Comparison of ENCODE assay signal across 16 cellular contexts in the genomic region with DNA sequence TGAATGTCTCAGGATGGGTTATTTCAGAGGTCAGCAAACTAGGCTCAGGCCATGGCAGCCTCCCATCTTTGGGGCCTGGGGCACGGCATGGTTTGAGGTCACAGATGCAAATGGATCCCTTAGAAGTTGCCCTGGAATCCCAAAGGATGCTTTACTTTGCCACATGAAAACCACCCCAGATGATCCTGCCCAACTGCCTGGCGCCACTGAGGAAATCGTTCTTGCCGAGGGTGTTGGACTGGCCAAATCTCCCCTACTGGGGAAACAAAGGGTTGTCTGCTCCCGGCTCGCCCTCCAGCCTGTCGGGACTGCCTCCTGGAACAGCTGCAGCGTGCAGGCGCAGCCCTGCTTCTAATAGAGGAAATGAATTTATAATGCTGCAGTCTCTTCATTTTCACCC.
DNase-seq lines count a peak whose midpoint lies in the region; ATAC-seq and TF ChIP-seq lines count a peak whose summit lies in the region.
"Had no signal": no experiment of that assay in that cellular context is flagged by ENCODE, and none has a peak within 500 bp of the region (broad histone marks: within the 10 kb centered on the region; RNA-seq: fewer than 3 reads in every experiment).

No MANE protein-coding gene starts in this region.

- no peaks in the 10 kb centered on the region for H3K9me3 ChIP-seq in HUES48 (ENCODE audit: control insufficient read depth, insufficient read depth, low read length)

- H3K4me1 ChIP-seq in HUES48 (ENCODE audit: control insufficient read depth, insufficient read depth, low read length) = peaks cover 19% of the 10 kb centered on the region

- H3K4me3 ChIP-seq in HUES48 (ENCODE audit: low read depth, low read length) = no peak overlapping the region
- H3K4me3 ChIP-seq in brain microvascular endothelial cell (ENCODE audit: low read depth, low read length) = no peak overlapping the region

- no peaks in the 10 kb centered on the region for H3K36me3 Mint-ChIP-seq in activated CD8-positive, alpha-beta T cell treated with anti-CD3 and anti-CD28 coated beads, Interleukin-2, amount 10 ng/mL, durations not matched to agents 7 days and 5 days (ENCODE audit: low read depth)

- DNase-seq in RPMI7951 (ENCODE audit: low read depth) = peak; percentile 63
- DNase-seq in islet precursor cell = peak; percentile 56
- peak in 1 of 49 donors; percentile 10 for DNase-seq in substantia nigra (lab: John Stamatoyannopoulos, UW)
- no peak for DNase-seq in activated CD8-positive, alpha-beta T cell treated with anti-CD3 and anti-CD28 coated beads, Interleukin-2, amount 10 ng/mL, durations not matched to agents 7 days and 5 days
- DNase-seq in brain microvascular endothelial cell = no peak
- no peak for DNase-seq in stimulated activated naive CD8-positive, alpha-beta T cell treated with anti-CD3 and anti-CD28 coated beads, Interleukin-15, Interleukin-2, amounts not matched to agents 100 U/mL and 50 U/mL, for 24 hours
- DNase-seq: DMS 273 treated with DMSO at 0.1 percent for 48 hours, H7, IMR-90, MV-4-11, NCI-H1417 treated with DMSO at 0.1 percent for 48 hours, NCI-H2029, NCI-H524, OCI-M1 had no signal

- POLR2A ChIA-PET in activated CD8-positive, alpha-beta T cell treated with anti-CD3 and anti-CD28 coated beads, Interleukin-2, amount 10 ng/mL, durations not matched to agents 7 days and 5 days (lab: Charles Lee) = no interaction called here

- peaks cover 17% of the 10 kb centered on the region for H3K27me3 Mint-ChIP-seq in activated CD8-positive, alpha-beta T cell treated with anti-CD3 and anti-CD28 coated beads, Interleukin-2, amount 10 ng/mL, durations not matched to agents 7 days and 5 days (ENCODE audit: low read depth)

- H3K4me1 Mint-ChIP-seq in activated CD8-positive, alpha-beta T cell treated with anti-CD3 and anti-CD28 coated beads, Interleukin-2, amount 10 ng/mL, durations not matched to agents 7 days and 5 days (ENCODE audit: low read depth) = peaks cover 16% of the 10 kb centered on the region

- H3K27ac ChIP-seq in HUES48 (ENCODE audit: low read depth, low read length) (peak overlapping the region; percentile 16), substantia nigra (ENCODE audit: low read depth, low read length, poor library complexity, severe bottlenecking) (peak overlapping the region; percentile 13), brain microvascular endothelial cell (no peak overlapping the region)
- H3K27ac ChIP-seq: RWPE1 had no signal

- H3K36me3 ChIP-seq in HUES48 (ENCODE audit: control insufficient read depth, insufficient read depth, low read length) (no peaks in the 10 kb centered on the region), brain microvascular endothelial cell (replicated peaks) (no peaks in the 10 kb centered on the region)

- no peak overlapping the region for H3K27ac Mint-ChIP-seq in activated CD8-positive, alpha-beta T cell treated with anti-CD3 and anti-CD28 coated beads, Interleukin-2, amount 10 ng/mL, durations not matched to agents 7 days and 5 days

- H3K9me3 Mint-ChIP-seq in activated CD8-positive, alpha-beta T cell treated with anti-CD3 and anti-CD28 coated beads, Interleukin-2, amount 10 ng/mL, durations not matched to agents 7 days and 5 days (ENCODE audit: insufficient read depth) = no peaks in the 10 kb centered on the region

- H3K27me3 ChIP-seq in HUES48 (ENCODE audit: control insufficient read depth, insufficient read depth, low read length) (peaks cover 11% of the 10 kb centered on the region), brain microvascular endothelial cell (replicated peaks) (no peaks in the 10 kb centered on the region)

- in situ Hi-C loops in brain microvascular endothelial cell (cut with HindIII; ENCODE audit: low pct_ligation_motif_present, low sequenced_read_pairs) = no loop called here

- CTCF ChIA-PET in activated CD8-positive, alpha-beta T cell treated with anti-CD3 and anti-CD28 coated beads, Interleukin-2, amount 10 ng/mL, durations not matched to agents 7 days and 5 days (lab: Charles Lee) = no interaction called here

- no peak overlapping the region for H3K9ac ChIP-seq in HUES48 (ENCODE audit: low read depth, low read length)

- ATAC-seq in activated CD8-positive, alpha-beta T cell treated with anti-CD3 and anti-CD28 coated beads, Interleukin-2, amount 10 ng/mL, durations not matched to agents 7 days and 5 days = no peak
- ATAC-seq in stimulated activated naive CD8-positive, alpha-beta T cell treated with anti-CD3 and anti-CD28 coated beads, Interleukin-15, Interleukin-2, amounts not matched to agents 100 U/mL and 50 U/mL, for 24 hours = no peak

- TF ChIP-seq CTCF in brain microvascular endothelial cell (IDR thresholded peaks at IDR 0.05; ENCODE audit: low read depth, low read length, missing control alignments) = no peak

- no peak overlapping the region for H3K4me3 Mint-ChIP-seq in activated CD8-positive, alpha-beta T cell treated with anti-CD3 and anti-CD28 coated beads, Interleukin-2, amount 10 ng/mL, durations not matched to agents 7 days and 5 days

Comparison
In these comparisons a context has a peak if more than half of its experiments do, and no peak if none do; other contexts are left out.
1. DNase-seq: peak in RPMI7951 (single experiment) and islet precursor cell (single experiment); none in activated CD8-positive, alpha-beta T cell treated with anti-CD3 and anti-CD28 coated beads, Interleukin-2, amount 10 ng/mL, durations not matched to agents 7 days and 5 days (single experiment), brain microvascular endothelial cell (single experiment) and stimulated activated naive CD8-positive, alpha-beta T cell treated with anti-CD3 and anti-CD28 coated beads, Interleukin-15, Interleukin-2, amounts not matched to agents 100 U/mL and 50 U/mL, for 24 hours (single experiment).